ENCODE assay signal across 8 cellular contexts in genomic region chr10:114045071-114045737, GRCh38. TPM values are rescaled to one million over a fixed set of nuclear protein-coding genes. Genes with fewer than 3 reads are reported as not detected.
DNase-seq lines count a peak whose midpoint lies in the region; ATAC-seq, FAIRE-seq and TF ChIP-seq lines count a peak whose summit lies in the region.

No MANE protein-coding gene starts in this region.

- TF ChIP-seq CTCF in AG04449 (IDR thresholded peaks at IDR 0.05; ENCODE audit: insufficient read depth, low read length, missing control alignments), result no peak
- no peak for TF ChIP-seq CTCF in tibial nerve (IDR thresholded peaks at IDR 0.05)

- H3K9ac ChIP-seq in iPS-15b (ENCODE audit: low read depth, low read length), result no peak overlapping the region

- H3K4me1 ChIP-seq in iPS-15b (ENCODE audit: control insufficient read depth, insufficient read depth, low read length) (peaks cover 2% of the 10 kb centered on the region), small intestine (ENCODE audit: control insufficient read depth in 2 of 2, insufficient read depth in 1 of 2, low read depth in 1 of 2, low read length in 1 of 2) (peaks cover 0 to 5% of the 10 kb centered on the region in 2 donors), tibial nerve (peaks cover 0 to 36% (median 3%) of the 10 kb centered on the region in 4 donors)

- TF ChIP-seq POLR2A in tibial nerve (IDR thresholded peaks at IDR 0.05) (no peak), H54 (IDR thresholded peaks at IDR 0.05; ENCODE audit: low read depth, low read length) (no peak)

- H3K4me3 ChIP-seq in AG04449 (ENCODE audit: low read depth, low read length), result peak overlapping the region; percentile 3; the same call in 1 of the 2 replicates
- H3K4me3 ChIP-seq in H7 (ENCODE audit: insufficient read depth, low read depth, low read length), result peak overlapping the region; percentile 8; the same call in 1 of the 2 replicates
- peak overlapping the region; percentile 30 for H3K4me3 ChIP-seq in iPS-15b (ENCODE audit: low read depth, low read length)
- peak overlapping the region; percentile 51 to 52 for H3K4me3 ChIP-seq in small intestine (ENCODE audit: low read depth in 1 of 2, low read length in 2 of 2)
- H3K4me3 ChIP-seq in tibial nerve, result peak overlapping the region in 2 of 4 donors; percentile 32 to 54

- no peak for TF ChIP-seq EP300 in tibial nerve (IDR thresholded peaks at IDR 0.05)

- H3K27ac ChIP-seq in small intestine (ENCODE audit: low read depth in 1 of 2, low read length in 1 of 2), result peak overlapping the region; percentile 53 to 68
- no peak overlapping the region for H3K27ac ChIP-seq in tibial nerve

- DNase-seq in AG04449 (ENCODE audit: low read depth, low spot score), result no peak
- DNase-seq in H7, result peak; percentile 82
- peak; percentile 43 for DNase-seq in small intestine
- no peak for DNase-seq in tibial nerve (ENCODE audit: low spot score in 2 of 2)
- no peak for DNase-seq in H54 (ENCODE audit: insufficient read length, low spot score)

- H3K36me3 Mint-ChIP-seq in activated T-helper 17 cell treated with anti-CD3 and anti-CD28 coated beads, Interleukin-2, amount 50 U/mL, for 72 hours (ENCODE audit: low read depth), result no peaks in the 10 kb centered on the region

- CTCF ChIA-PET in AG04449 (lab: Yijun Ruan, JAX), result no interaction called here

- H3K36me3 ChIP-seq in H7 (replicated peaks; ENCODE audit: control insufficient read depth, insufficient read depth, low read length), result no peaks in the 10 kb centered on the region
- H3K36me3 ChIP-seq in iPS-15b (ENCODE audit: control insufficient read depth, insufficient read depth, low read length), result no peaks in the 10 kb centered on the region
- no peaks in the 10 kb centered on the region for H3K36me3 ChIP-seq in small intestine (ENCODE audit: control insufficient read depth in 2 of 2, insufficient read depth in 2 of 2, low read length in 2 of 2)
- no peaks in the 10 kb centered on the region for H3K36me3 ChIP-seq in tibial nerve

- H3K27me3 ChIP-seq in H7 (ENCODE audit: control insufficient read depth, insufficient read depth, low read length) (peaks cover 66% of the 10 kb centered on the region), iPS-15b (ENCODE audit: control insufficient read depth, insufficient read depth, low read length) (peaks cover 70% of the 10 kb centered on the region), small intestine (ENCODE audit: control insufficient read depth in 2 of 2, insufficient read depth in 2 of 2, low read length in 2 of 2) (peaks cover 2 to 14% of the 10 kb centered on the region in 2 donors), tibial nerve (peaks cover 0 to 74% of the 10 kb centered on the region in 2 donors)

- peaks cover 57% of the 10 kb centered on the region for H3K27me3 Mint-ChIP-seq in activated T-helper 17 cell treated with anti-CD3 and anti-CD28 coated beads, Interleukin-2, amount 50 U/mL, for 72 hours

- no peak overlapping the region for H3K27ac Mint-ChIP-seq in activated T-helper 17 cell treated with anti-CD3 and anti-CD28 coated beads, Interleukin-2, amount 50 U/mL, for 72 hours

- WGBS in small intestine, 3 donors, result 2% methylated on average over 67 to 79 of the region's 79 CpGs
- 3 to 7% methylated on average over 42 to 62 of the region's 79 CpGs for WGBS in tibial nerve, 2 donors

- peak overlapping the region; percentile 68 for H3K4me3 Mint-ChIP-seq in activated T-helper 17 cell treated with anti-CD3 and anti-CD28 coated beads, Interleukin-2, amount 50 U/mL, for 72 hours

- POLR2A ChIA-PET in AG04449 (lab: Yijun Ruan, JAX), result no interaction called here

- H3K9me3 ChIP-seq in iPS-15b (ENCODE audit: control insufficient read depth, insufficient read depth, low read length), result no peaks in the 10 kb centered on the region
- no peaks in the 10 kb centered on the region for H3K9me3 ChIP-seq in small intestine (ENCODE audit: control insufficient read depth, low read depth)
- H3K9me3 ChIP-seq in tibial nerve, result no peaks in the 10 kb centered on the region

- H3K4me1 Mint-ChIP-seq in activated T-helper 17 cell treated with anti-CD3 and anti-CD28 coated beads, Interleukin-2, amount 50 U/mL, for 72 hours, result peaks cover 12% of the 10 kb centered on the region

- no peaks in the 10 kb centered on the region for H3K9me3 Mint-ChIP-seq in activated T-helper 17 cell treated with anti-CD3 and anti-CD28 coated beads, Interleukin-2, amount 50 U/mL, for 72 hours

- FAIRE-seq in small intestine (lab: Jason Lieb, UNC) (no peak), H54 (lab: Jason Lieb, UNC) (no peak)

- peak; percentile 34 for ATAC-seq in activated T-helper 17 cell treated with anti-CD3 and anti-CD28 coated beads, Interleukin-2, amount 50 U/mL, for 72 hours (replicated peaks)
- no peak for ATAC-seq in GM21423 (IDR thresholded peaks at IDR 0.05; ENCODE audit: unreplicated experiment)

RNA-seq across cellular contexts. Expression of gene ADRB1, which starts 1.5 kb away (rescaled TPM):
- total RNA-seq in H7 (2014; rRNA removed; shearing (Covaris generic)), result 0.24 TPM in 1 of 2 replicates, not detected in the other
- not detected for total RNA-seq in activated T-helper 17 cell treated with anti-CD3 and anti-CD28 coated beads, Interleukin-2, amount 50 U/mL, for 72 hours
- under 1 TPM in 2 of 3 donors, not detected in 1; 0.54 to 0.84 TPM for polyA plus RNA-seq in small intestine
- total RNA-seq in tibial nerve, result 1 to 10 TPM in 2 of 4 donors, under 1 TPM in 2; 0.30 to 1.4 (median 1.1) TPM

Comparison
In these comparisons a context has a peak if more than half of its experiments do, and no peak if none do; other contexts are left out.
1. DNase-seq: peak in H7 (single experiment) and small intestine (single experiment); none in AG04449 (single experiment), tibial nerve (0 of 2) and H54 (single experiment).
2. H3K27ac ChIP-seq: peak in small intestine (2 of 2); none in tibial nerve (0 of 4).